In genomic region chr1:54764132-54764921, GRCh38 we compare ENCODE assay signal across 1 cellular context.
TF ChIP-seq lines count a peak whose summit lies in the region.

PARS2 (minus strand) TSS chr1:54764523; CDS start chr1:54759161, 5,362 bp downstream.

TF ChIP-seq in K562, 482 proteins besides CTCF, POLR2A, EP300 and RAD21 (continued from another document and continues in another):
- TF ChIP-seq IRF2 (CRISPR knock-in tag; IDR thresholded peaks at IDR 0.05) (no peak), E2F5 (CRISPR knock-in tag; IDR thresholded peaks at IDR 0.05) (no peak; the same call in 1 of the 2 replicates), C11orf30 (IDR thresholded peaks at IDR 0.05; ENCODE audit: low read depth) (peak; percentile 70), ATF1 (CRISPR knock-in tag; IDR thresholded peaks at IDR 0.05) (no peak), ATF1 (tag; IDR thresholded peaks at IDR 0.05) (peak; percentile 94), ZNF140 (CRISPR knock-in tag; IDR thresholded peaks at IDR 0.05) (no peak), FOXK2 (conservative IDR thresholded peaks at IDR 0.05 in 1 of 2, IDR thresholded peaks at IDR 0.05 in 1 of 2; ENCODE audit: low read depth in 2 of 2) (peak in 1 of 2 experiments; percentile 79), ZNF3 (CRISPR knock-in tag; IDR thresholded peaks at IDR 0.05) (no peak), PHF20 (IDR thresholded peaks at IDR 0.05; ENCODE audit: partially characterized antibody) (peak; percentile 74), SPI1 (IDR thresholded peaks at IDR 0.05; ENCODE audit: borderline replicate concordance, low read depth, low read length) (peak; percentile 80), GABPA (tag; conservative IDR thresholded peaks at IDR 0.05; ENCODE audit: low read depth) (peak; percentile 98), KLF13 (tag; IDR thresholded peaks at IDR 0.05; ENCODE audit: borderline replicate concordance, low read depth) (no peak), ZNF12 (CRISPR knock-in tag; IDR thresholded peaks at IDR 0.05) (no peak), ZNF512 (tag; IDR thresholded peaks at IDR 0.05) (no peak), GABPB1 (CRISPR knock-in tag; IDR thresholded peaks at IDR 0.05) (peak; percentile 94), XRCC5 (IDR thresholded peaks at IDR 0.05; ENCODE audit: low read depth, low read length) (peak; percentile 17), NUFIP1 (IDR thresholded peaks at IDR 0.05; ENCODE audit: partially characterized antibody) (no peak), CREB3 (tag; conservative IDR thresholded peaks at IDR 0.05; ENCODE audit: low read depth) (no peak), SRSF3 (IDR thresholded peaks at IDR 0.05; ENCODE audit: insufficient read depth, low read length) (no peak), ZNF407 (IDR thresholded peaks at IDR 0.05; ENCODE audit: low read depth) (no peak), SNRNP70 (optimal IDR thresholded peaks at IDR 0.05; ENCODE audit: low read depth, low read length) (no peak), PHF21A (IDR thresholded peaks at IDR 0.05; ENCODE audit: borderline replicate concordance, low read depth) (no peak), HLTF (IDR thresholded peaks at IDR 0.05) (no peak), ELF1 (tag; IDR thresholded peaks at IDR 0.05) (peak; percentile 95), HDAC6 (IDR thresholded peaks at IDR 0.05; ENCODE audit: low read depth, low read length) (0 out of 2 replicates have a peak, but pooled peaks have one; percentile 42), CBX3 (IDR thresholded peaks at IDR 0.05; ENCODE audit: borderline replicate concordance in 1 of 2, low read length in 2 of 2) (peak in 1 of 2 experiments; percentile 42; a peak in 1 of 3 replicates), TSC22D4 (tag; IDR thresholded peaks at IDR 0.05) (no peak), SAFB2 (IDR thresholded peaks at IDR 0.05; ENCODE audit: borderline replicate concordance, low read depth, low read length, severe bottlenecking) (no peak), FOS (IDR thresholded peaks at IDR 0.05; ENCODE audit: extremely low read depth, insufficient read length) (peak; percentile 92), ZNF174 (CRISPR knock-in tag; IDR thresholded peaks at IDR 0.05) (no peak), E2F1 (CRISPR knock-in tag; IDR thresholded peaks at IDR 0.05) (peak; percentile 46), ZNF239 (CRISPR knock-in tag; IDR thresholded peaks at IDR 0.05) (no peak), SP2 (IDR thresholded peaks at IDR 0.05; ENCODE audit: extremely low read depth, low read depth, low read length, poor library complexity, severe bottlenecking) (peak; percentile 90), ZBTB49 (CRISPR knock-in tag; IDR thresholded peaks at IDR 0.05; ENCODE audit: borderline replicate concordance) (no peak), IRF1 (CRISPR knock-in tag; IDR thresholded peaks at IDR 0.05; ENCODE audit: borderline replicate concordance) (no peak), ZZZ3 (IDR thresholded peaks at IDR 0.05) (no peak), ELF2 (CRISPR knock-in tag; IDR thresholded peaks at IDR 0.05) (0 out of 2 replicates have a peak, but pooled peaks have one; percentile 72), SNAPC5 (CRISPR knock-in tag; IDR thresholded peaks at IDR 0.05) (no peak), MIER1 (IDR thresholded peaks at IDR 0.05; ENCODE audit: low read depth) (no peak), TAF9B (IDR thresholded peaks at IDR 0.05; ENCODE audit: partially characterized antibody) (no peak), CEBPB (tag; IDR thresholded peaks at IDR 0.05) (peak; percentile 81), NCOR1 (IDR thresholded peaks at IDR 0.05) (no peak), XRCC3 (IDR thresholded peaks at IDR 0.05) (no peak), ZNF77 (CRISPR knock-in tag; IDR thresholded peaks at IDR 0.05) (no peak), JUNB (CRISPR knock-in tag; conservative IDR thresholded peaks at IDR 0.05) (no peak), ZSCAN29 (IDR thresholded peaks at IDR 0.05) (no peak), TAL1 (IDR thresholded peaks at IDR 0.05) (no peak), RAD51 (IDR thresholded peaks at IDR 0.05; ENCODE audit: borderline replicate concordance, low read depth) (no peak), ZNF75A (CRISPR knock-in tag; IDR thresholded peaks at IDR 0.05) (no peak), MAFG (tag; conservative IDR thresholded peaks at IDR 0.05) (no peak), KDM5B (IDR thresholded peaks at IDR 0.05; ENCODE audit: insufficient replicate concordance, low read depth, low read length) (peak; percentile 88), HES1 (IDR thresholded peaks at IDR 0.05; ENCODE audit: low read depth) (no peak), ZNF274 (IDR thresholded peaks at IDR 0.05; ENCODE audit: borderline replicate concordance, low read depth, low read length) (no peak), ETV1 (tag; conservative IDR thresholded peaks at IDR 0.05; ENCODE audit: low read depth) (peak; percentile 87), CEBPG (CRISPR knock-in tag; IDR thresholded peaks at IDR 0.05) (no peak), CEBPG (tag; conservative IDR thresholded peaks at IDR 0.05 in 1 of 2, IDR thresholded peaks at IDR 0.05 in 1 of 2) (peak; percentile 55 to 77), FOXA1 (IDR thresholded peaks at IDR 0.05; ENCODE audit: borderline replicate concordance) (no peak), TAF7 (tag; IDR thresholded peaks at IDR 0.05) (0 out of 2 replicates have a peak, but pooled peaks have one; percentile 41), PHTF2 (CRISPR knock-in tag; IDR thresholded peaks at IDR 0.05) (peak; percentile 68; the same call in 1 of the 2 replicates), KDM2B (CRISPR knock-in tag; IDR thresholded peaks at IDR 0.05) (peak; percentile 82; the same call in 1 of the 2 replicates), EWSR1 (IDR thresholded peaks at IDR 0.05; ENCODE audit: borderline replicate concordance, low read depth, partially characterized antibody) (no peak), ZNF586 (CRISPR knock-in tag; conservative IDR thresholded peaks at IDR 0.05) (no peak)
